In the genomic region with DNA sequence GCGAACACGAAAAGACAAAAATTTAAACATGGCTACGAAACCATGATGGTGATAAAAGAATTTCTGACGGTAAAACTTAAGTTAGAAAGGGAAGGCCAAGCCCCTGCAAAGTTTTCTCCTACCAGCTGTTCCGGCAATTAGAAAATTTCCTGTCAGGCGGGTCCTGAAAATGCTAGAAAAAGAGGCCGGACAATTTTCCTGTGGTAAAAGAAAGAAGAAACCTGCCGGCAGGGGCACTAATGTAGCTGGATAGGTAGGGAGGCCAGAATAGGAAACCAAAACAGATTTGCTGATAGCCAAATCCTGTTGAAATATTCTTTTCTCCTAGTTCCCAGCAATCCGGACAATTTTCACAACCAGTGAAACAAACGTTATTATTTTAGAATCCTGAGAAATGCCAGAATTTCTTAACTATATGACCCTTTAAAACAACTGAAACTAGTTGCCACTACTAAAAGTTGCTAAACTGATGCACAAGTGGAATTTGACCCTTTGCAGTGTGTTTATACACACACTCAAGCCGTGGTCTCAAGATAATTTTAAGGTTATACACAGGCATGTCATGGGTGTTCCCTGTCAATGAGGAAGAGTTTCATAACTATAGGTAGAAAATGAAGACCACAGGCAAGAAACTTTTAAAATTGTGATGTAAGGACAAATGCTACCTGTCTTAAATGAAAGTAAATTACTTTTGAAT, we compare ENCODE assay signal across 13 cellular contexts. TPM values are rescaled to one million over a fixed set of nuclear protein-coding genes. Genes with fewer than 3 reads are reported as not detected.
DNase-seq lines count a peak whose midpoint lies in the region; ATAC-seq, FAIRE-seq and TF ChIP-seq lines count a peak whose summit lies in the region.
"Had no signal": no experiment of that assay in that cellular context is flagged by ENCODE, and none has a peak within 500 bp of the region (broad histone marks: within the 10 kb centered on the region; RNA-seq: fewer than 3 reads in every experiment).

No MANE protein-coding gene starts in this region.

- DNase-seq in activated naive CD8-positive, alpha-beta T cell treated with anti-CD3 and anti-CD28 coated beads, Interleukin-2, amount 50 U/mL, for 24 hours, result no peak
- DNase-seq in foreskin melanocyte (peak; percentile 29), mucosa of descending colon (peak in 1 of 3 donors; percentile 16), vagina (ENCODE audit: extremely low spot score in 2 of 2) (no peak), GM12892 (ENCODE audit: insufficient read length) (no peak)
- no peak for DNase-seq in stimulated activated CD8-positive, alpha-beta memory T cell treated with anti-CD3 and anti-CD28 coated beads, Interleukin-4, amount 100 ng/mL, for 48 hours
- no peak for DNase-seq in activated naive CD4-positive, alpha-beta T cell treated with anti-CD3 and anti-CD28 coated beads, Interleukin-2, amount 50 U/mL, for 16 hours
- DNase-seq: activated T-cell treated with anti-CD3 and anti-CD28 coated beads, Interleukin-2, amount 50 U/mL, for 4 hours; hypothalamus; NCI-H2029 treated with DMSO at 0.1 percent for 48 hours; stimulated activated CD4-positive, alpha-beta T cell treated with anti-CD3 and anti-CD28 coated beads, Interleukin-4, amount 100 ng/mL, for 4 hours had no signal

- no peak overlapping the region for H3K4me3 ChIP-seq in mucosa of descending colon
- no peak overlapping the region for H3K4me3 ChIP-seq in vagina

- H3K36me3 Mint-ChIP-seq in activated naive CD8-positive, alpha-beta T cell, result peaks cover 4% of the 10 kb centered on the region
- peaks cover 15% of the 10 kb centered on the region for H3K36me3 Mint-ChIP-seq in activated naive CD8-positive, alpha-beta T cell treated with anti-CD3 and anti-CD28 coated beads, Interleukin-2, amount 50 U/mL, for 24 hours (ENCODE audit: low read depth)
- H3K36me3 Mint-ChIP-seq: WTC11 had no signal

- no peaks in the 10 kb centered on the region for H3K36me3 ChIP-seq in mucosa of descending colon (ENCODE audit: low read depth)
- H3K36me3 ChIP-seq in vagina, result no peaks in the 10 kb centered on the region

- no peaks in the 10 kb centered on the region for H3K9me3 Mint-ChIP-seq in activated naive CD8-positive, alpha-beta T cell (ENCODE audit: low read depth)
- no peaks in the 10 kb centered on the region for H3K9me3 Mint-ChIP-seq in activated naive CD8-positive, alpha-beta T cell treated with anti-CD3 and anti-CD28 coated beads, Interleukin-2, amount 50 U/mL, for 24 hours
- H3K9me3 Mint-ChIP-seq: activated T-cell treated with anti-CD3 and anti-CD28 coated beads, Interleukin-2, amount 50 U/mL, for 4 hours; WTC11 had no signal

- H3K4me3 Mint-ChIP-seq in activated naive CD8-positive, alpha-beta T cell, result no peak overlapping the region
- no peak overlapping the region for H3K4me3 Mint-ChIP-seq in activated naive CD8-positive, alpha-beta T cell treated with anti-CD3 and anti-CD28 coated beads, Interleukin-2, amount 50 U/mL, for 24 hours
- H3K4me3 Mint-ChIP-seq: activated T-cell treated with anti-CD3 and anti-CD28 coated beads, Interleukin-2, amount 50 U/mL, for 4 hours; WTC11 had no signal

- TF ChIP-seq CTCF in mucosa of descending colon (IDR thresholded peaks at IDR 0.05) (no peak), vagina (IDR thresholded peaks at IDR 0.05) (no peak)

- no peak for FAIRE-seq in GM12892 (lab: Jason Lieb, UNC)

- no peak for TF ChIP-seq POLR2A in vagina (IDR thresholded peaks at IDR 0.05)
- TF ChIP-seq POLR2A in GM12892 (IDR thresholded peaks at IDR 0.05; ENCODE audit: low read depth, low read length), result no peak

- ATAC-seq in activated naive CD8-positive, alpha-beta T cell treated with anti-CD3 and anti-CD28 coated beads, Interleukin-2, amount 50 U/mL, for 24 hours, result no peak
- peak; percentile 56 for ATAC-seq in mucosa of descending colon
- ATAC-seq: activated T-cell treated with anti-CD3 and anti-CD28 coated beads, Interleukin-2, amount 50 U/mL, for 4 hours; WTC11 had no signal

- H3K27me3 ChIP-seq in vagina, result no peaks in the 10 kb centered on the region

- H3K9me3 ChIP-seq in mucosa of descending colon (no peaks in the 10 kb centered on the region), vagina (no peaks in the 10 kb centered on the region)

- H3K4me1 Mint-ChIP-seq in activated naive CD8-positive, alpha-beta T cell (ENCODE audit: low read depth), result peaks cover 63% of the 10 kb centered on the region
- H3K4me1 Mint-ChIP-seq in activated naive CD8-positive, alpha-beta T cell treated with anti-CD3 and anti-CD28 coated beads, Interleukin-2, amount 50 U/mL, for 24 hours, result peaks cover 62% of the 10 kb centered on the region

- peak overlapping the region; percentile 30 for H3K27ac ChIP-seq in vagina

- intact Hi-C loops in mucosa of descending colon (cut with DNase I, micrococcal nuclease), result no loop called here
- intact Hi-C loops in vagina (cut with DNase I), result no loop called here

- H3K4me1 ChIP-seq in mucosa of descending colon (ENCODE audit: low read depth), result peaks cover 7% of the 10 kb centered on the region
- H3K4me1 ChIP-seq in vagina, result peaks cover 8% of the 10 kb centered on the region

- peak overlapping the region; percentile 6 for H3K27ac Mint-ChIP-seq in activated naive CD8-positive, alpha-beta T cell
- H3K27ac Mint-ChIP-seq in activated naive CD8-positive, alpha-beta T cell treated with anti-CD3 and anti-CD28 coated beads, Interleukin-2, amount 50 U/mL, for 24 hours, result no peak overlapping the region
- H3K27ac Mint-ChIP-seq: WTC11 had no signal

- H3K27me3 Mint-ChIP-seq in activated naive CD8-positive, alpha-beta T cell, result no peaks in the 10 kb centered on the region
- no peaks in the 10 kb centered on the region for H3K27me3 Mint-ChIP-seq in activated naive CD8-positive, alpha-beta T cell treated with anti-CD3 and anti-CD28 coated beads, Interleukin-2, amount 50 U/mL, for 24 hours

RNA-seq across cellular contexts. Expression of a gene that starts 47.8 kb away (rescaled TPM):
- total RNA-seq in mucosa of descending colon (10 to 100 TPM; 73.6 to 80.1 (median 73.9) TPM), vagina (22.8 TPM)
- polyA plus RNA-seq in GM12892 (2012; ENCODE audit: missing spikeins), result 18.8 TPM
